19 cellular contexts compared by ENCODE assay signal in genomic region chr7:131122394-131122793, GRCh38.
DNase-seq lines count a peak whose midpoint lies in the region; ATAC-seq and TF ChIP-seq lines count a peak whose summit lies in the region.
"Had no signal": no experiment of that assay in that cellular context is flagged by ENCODE, and none has a peak within 500 bp of the region (broad histone marks: within the 10 kb centered on the region; RNA-seq: fewer than 3 reads in every experiment).

No MANE protein-coding gene starts in this region.

- H3K4me3 ChIP-seq in GM12865 (ENCODE audit: low read depth, low read length) (no peak overlapping the region), SU-DHL-6 (ENCODE audit: insufficient read depth, low read length, poor library complexity, severe bottlenecking) (no peak overlapping the region), trophoblast cell (ENCODE audit: low read depth, low read length) (no peak overlapping the region)

- H2BK120ac ChIP-seq in trophoblast cell (ENCODE audit: insufficient read depth, low read length, poor library complexity): no peak overlapping the region

- no peak overlapping the region for H3K18ac ChIP-seq in trophoblast cell (ENCODE audit: low read length)

- no peak overlapping the region for H4K8ac ChIP-seq in trophoblast cell (ENCODE audit: low read depth, low read length)

- ATAC-seq in activated T-cell treated with anti-CD3 and anti-CD28 coated beads, Interleukin-2, amount 50 U/mL, for 72 hours (replicated peaks in 1 of 2): peak; percentile 54 to 87
- ATAC-seq: HepG2 had no signal

- peaks cover 8% of the 10 kb centered on the region for H3K27me3 Mint-ChIP-seq in activated T-cell treated with anti-CD3 and anti-CD28 coated beads, Interleukin-2, amount 50 U/mL, for 72 hours (ENCODE audit: low read depth)
- no peaks in the 10 kb centered on the region for H3K27me3 Mint-ChIP-seq in activated T-cell treated with anti-CD3 and anti-CD28 coated beads, Interleukin-2, amount 50 U/mL, for 24 hours
- H3K27me3 Mint-ChIP-seq: CD4-positive, alpha-beta T cell had no signal

- H3K4me3 Mint-ChIP-seq in activated T-cell treated with anti-CD3 and anti-CD28 coated beads, Interleukin-2, amount 50 U/mL, for 72 hours: no peak overlapping the region
- no peak overlapping the region for H3K4me3 Mint-ChIP-seq in activated T-cell treated with anti-CD3 and anti-CD28 coated beads, Interleukin-2, amount 50 U/mL, for 24 hours
- H3K4me3 Mint-ChIP-seq: CD4-positive, alpha-beta T cell; H9 had no signal

- H3K9me3 Mint-ChIP-seq in activated T-cell treated with anti-CD3 and anti-CD28 coated beads, Interleukin-2, amount 50 U/mL, for 72 hours: peaks cover 4 to 10% of the 10 kb centered on the region in 2 donors
- H3K9me3 Mint-ChIP-seq in activated T-cell treated with anti-CD3 and anti-CD28 coated beads, Interleukin-2, amount 50 U/mL, for 24 hours: peaks cover 2% of the 10 kb centered on the region
- H3K9me3 Mint-ChIP-seq: CD4-positive, alpha-beta T cell had no signal

- H3K9me2 ChIP-seq in SU-DHL-6 (replicated peaks; ENCODE audit: insufficient read depth, low read length): no peaks in the 10 kb centered on the region

- no peaks in the 10 kb centered on the region for H3K79me2 ChIP-seq in SU-DHL-6 (ENCODE audit: insufficient read depth, low read length)
- no peaks in the 10 kb centered on the region for H3K79me2 ChIP-seq in trophoblast cell (ENCODE audit: control insufficient read depth, insufficient read depth, low read length, poor library complexity)

- H3K27ac ChIP-seq in SU-DHL-6 (ENCODE audit: low read depth, low read length): peak overlapping the region; percentile 8; the same call in 1 of the 2 replicates
- H3K27ac ChIP-seq in trophoblast cell (ENCODE audit: low read depth, low read length): no peak overlapping the region

- H3K4me2 ChIP-seq in SU-DHL-6 (ENCODE audit: low read depth, low read length, poor library complexity, severe bottlenecking): peak overlapping the region; percentile 19
- no peak overlapping the region for H3K4me2 ChIP-seq in trophoblast cell (ENCODE audit: low read length)

- no peak overlapping the region for H2BK5ac ChIP-seq in trophoblast cell (ENCODE audit: low read depth, low read length, poor library complexity)

- H3K36me3 ChIP-seq in SU-DHL-6 (ENCODE audit: low read length) (no peaks in the 10 kb centered on the region), trophoblast cell (ENCODE audit: control insufficient read depth in 1 of 2, insufficient read depth in 2 of 2, low read length in 2 of 2) (peaks cover 0 to 3% of the 10 kb centered on the region in 2 experiments)

- no peak overlapping the region for H2AK5ac ChIP-seq in trophoblast cell (ENCODE audit: low read length)

- H2BK12ac ChIP-seq in trophoblast cell (ENCODE audit: low read length): no peak overlapping the region

- WGBS in trophoblast cell (ENCODE audit: extremely low coverage, insufficient coverage, insufficient read length): no CpG with 5 or more reads among the region's 10 CpGs

- no peaks in the 10 kb centered on the region for H3K4me1 Mint-ChIP-seq in activated T-cell treated with anti-CD3 and anti-CD28 coated beads, Interleukin-2, amount 50 U/mL, for 72 hours (ENCODE audit: low read depth)
- H3K4me1 Mint-ChIP-seq in activated T-cell treated with anti-CD3 and anti-CD28 coated beads, Interleukin-2, amount 50 U/mL, for 24 hours (ENCODE audit: low read depth): peaks cover 3% of the 10 kb centered on the region

- no peak overlapping the region for H4K12ac ChIP-seq in trophoblast cell (ENCODE audit: low read depth, low read length)

- H3K14ac ChIP-seq in trophoblast cell (ENCODE audit: low read length): no peak overlapping the region

- H2AFZ ChIP-seq in SU-DHL-6 (ENCODE audit: low read depth, low read length, severe bottlenecking): no peak overlapping the region
- no peak overlapping the region for H2AFZ ChIP-seq in trophoblast cell (ENCODE audit: insufficient read depth, low read length, poor library complexity)

- no peak overlapping the region for H3K4ac ChIP-seq in trophoblast cell (ENCODE audit: low read depth, low read length)

- peaks cover 13 to 15% of the 10 kb centered on the region in 2 donors for H3K36me3 Mint-ChIP-seq in activated T-cell treated with anti-CD3 and anti-CD28 coated beads, Interleukin-2, amount 50 U/mL, for 72 hours (ENCODE audit: insufficient read depth in 2 of 2)
- H3K36me3 Mint-ChIP-seq in activated T-cell treated with anti-CD3 and anti-CD28 coated beads, Interleukin-2, amount 50 U/mL, for 24 hours (ENCODE audit: low read depth): no peaks in the 10 kb centered on the region

- TF ChIP-seq CTCF in GM12865 (IDR thresholded peaks at IDR 0.05; ENCODE audit: insufficient read depth, low read depth, low read length, missing control alignments) (no peak), SU-DHL-6 (IDR thresholded peaks at IDR 0.05; ENCODE audit: insufficient read depth, low read length, poor library complexity, severe bottlenecking) (no peak)

- no peaks in the 10 kb centered on the region for H3K79me1 ChIP-seq in trophoblast cell (ENCODE audit: low read length)

- no peaks in the 10 kb centered on the region for H3K4me1 ChIP-seq in trophoblast cell (ENCODE audit: control insufficient read depth in 1 of 2, insufficient read depth in 2 of 2, low read length in 2 of 2)

- H3K27ac Mint-ChIP-seq in activated T-cell treated with anti-CD3 and anti-CD28 coated beads, Interleukin-2, amount 50 U/mL, for 72 hours: no peak overlapping the region
- H3K27ac Mint-ChIP-seq in activated T-cell treated with anti-CD3 and anti-CD28 coated beads, Interleukin-2, amount 50 U/mL, for 24 hours: no peak overlapping the region
- H3K27ac Mint-ChIP-seq: CD4-positive, alpha-beta T cell; H9 had no signal

- H4K91ac ChIP-seq in trophoblast cell (ENCODE audit: low read depth, low read length): no peak overlapping the region

- no peaks in the 10 kb centered on the region for H4K20me1 ChIP-seq in SU-DHL-6 (ENCODE audit: low read depth, low read length)

- peak in 1 of 2 donors; percentile 22 for DNase-seq in activated T-cell treated with anti-CD3 and anti-CD28 coated beads, Interleukin-2, amount 50 U/mL, for 72 hours
- no peak for DNase-seq in activated T-cell treated with anti-CD3 and anti-CD28 coated beads, Interleukin-2, amount 50 U/mL, for 24 hours
- DNase-seq in GM12865 (ENCODE audit: low read depth) (peak; percentile 74), trophoblast cell (peak; percentile 8 to 29), MV-4-11 (lab: John Stamatoyannopoulos, UW) (no peak), NAMALWA (ENCODE audit: low spot score) (no peak)
- DNase-seq in effector CD4-positive, alpha-beta T cell: no peak
- DNase-seq: CD4-positive, alpha-beta T cell; DMS79 treated with DMSO at 0.1 percent for 48 hours; GF-D8; H9; Kasumi-1; NCI-H1417; NCI-H1930; NCI-H2171 treated with DMSO at 0.1 percent for 48 hours; NCI-H510A; SIG-M5 had no signal

- no peaks in the 10 kb centered on the region for H3K27me3 ChIP-seq in SU-DHL-6 (ENCODE audit: low read length)
- H3K27me3 ChIP-seq in trophoblast cell (ENCODE audit: insufficient read depth, low read length): no peaks in the 10 kb centered on the region

- no peak overlapping the region for H3K23ac ChIP-seq in trophoblast cell (ENCODE audit: low read length)

- H3F3A ChIP-seq in SU-DHL-6 (ENCODE audit: insufficient read depth): peaks cover 31% of the 10 kb centered on the region; the same call in 1 of the 2 replicates

- H3K9ac ChIP-seq in SU-DHL-6 (ENCODE audit: low read length) (no peak overlapping the region; the same call in 1 of the 2 replicates), trophoblast cell (ENCODE audit: low read length) (no peak overlapping the region)

- H3K9me3 ChIP-seq in SU-DHL-6 (ENCODE audit: insufficient read depth, low read length) (peaks cover 12% of the 10 kb centered on the region; the same call in 1 of the 2 replicates), trophoblast cell (ENCODE audit: insufficient read depth, low read depth, low read length) (peaks cover 6% of the 10 kb centered on the region)

Comparison
In these comparisons a context has a peak if more than half of its experiments do, and no peak if none do; other contexts are left out.
1. DNase-seq: peak in GM12865 (single experiment) and trophoblast cell (2 of 2); none in activated T-cell treated with anti-CD3 and anti-CD28 coated beads, Interleukin-2, amount 50 U/mL, for 24 hours (single experiment), MV-4-11 (single experiment), effector CD4-positive, alpha-beta T cell (single experiment) and NAMALWA (single experiment).